In the genomic region with DNA sequence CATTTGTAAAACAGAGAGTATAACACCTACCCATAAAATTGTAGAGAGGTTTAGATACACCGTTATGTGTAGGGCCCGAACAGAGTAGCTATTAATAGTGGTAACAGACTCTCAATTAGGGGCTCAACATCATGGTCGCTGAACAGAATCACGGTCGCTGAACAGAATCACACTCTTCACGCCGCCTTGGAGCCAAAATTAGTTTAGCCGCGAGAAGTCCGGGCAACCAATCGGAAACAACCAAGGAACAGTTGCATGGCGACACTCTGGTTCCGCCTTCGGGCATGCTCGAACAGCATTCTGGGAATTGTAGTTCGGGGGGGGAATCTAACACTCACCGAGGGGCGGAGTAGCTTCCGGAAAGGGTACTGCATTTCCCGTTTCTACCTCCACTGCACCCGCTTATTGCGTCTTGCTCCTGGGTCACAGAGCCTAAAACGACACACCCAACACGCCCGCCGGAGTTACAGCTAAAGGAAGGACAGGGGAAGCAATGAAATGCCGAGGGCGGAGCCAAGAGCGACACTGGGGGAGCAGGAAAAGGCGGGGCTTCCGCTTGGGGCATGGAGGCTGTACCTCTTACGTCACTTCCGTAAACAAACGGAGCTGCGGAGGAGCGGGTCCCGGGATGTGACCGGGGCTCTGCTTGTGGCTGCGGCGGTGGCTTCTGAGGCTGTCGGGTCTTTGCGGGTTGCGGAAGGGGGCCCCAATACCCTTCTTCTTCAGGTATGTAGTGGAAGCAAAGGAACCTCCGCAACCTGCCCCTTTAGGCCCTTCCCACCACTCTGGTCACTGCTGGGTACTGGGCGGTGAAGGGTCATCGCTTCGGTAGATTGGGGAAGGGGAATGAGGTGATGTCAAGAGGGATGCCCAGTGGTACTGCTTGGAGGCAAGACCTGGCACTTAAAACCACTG, we compare ENCODE assay signal across 8 cellular contexts. TPM values are rescaled to one million over a fixed set of nuclear protein-coding genes. Genes with fewer than 3 reads are reported as not detected.
DNase-seq lines count a peak whose midpoint lies in the region; ATAC-seq and TF ChIP-seq lines count a peak whose summit lies in the region.

Gene CCDC28A, plus strand, starts transcription at position 593 of the 915 bp plus-strand sequence. CDS start 2,352 bp downstream, outside the sequence.

- H3K27me3 ChIP-seq in left lung, result no peaks in the 10 kb centered on the region

- no peak for TF ChIP-seq CTCF in C4-2B (conservative IDR thresholded peaks at IDR 0.05)
- no peak for TF ChIP-seq CTCF in left lung (IDR thresholded peaks at IDR 0.05)

- DNase-seq in NCI-H774 (lab: John Stamatoyannopoulos, UW) (peak; percentile 97), dermis blood vessel endothelial cell (peak; percentile 97), left lung (peak; percentile 93 to 94)
- DNase-seq in activated CD4-positive, alpha-beta T cell treated with anti-CD3 and anti-CD28 coated beads, Interleukin-2, amount 50 U/mL, for 4 hours, result peak; percentile 90
- peak; percentile 80 to 86 for DNase-seq in stimulated activated CD4-positive, alpha-beta T cell treated with anti-CD3 and anti-CD28 coated beads, Interleukin-2, amount 100 ng/mL, for 48 hours

- H3K27ac ChIP-seq in C4-2B (peak within 1 kb of the TSS; percentile 77), left lung (peak within 1 kb of the TSS; percentile 96 to 98)

- peak within 1 kb of the TSS; percentile 67 to 79 for H3K4me3 ChIP-seq in left lung

- H3K4me1 ChIP-seq in left lung, result peaks cover 8 to 24% of the 10 kb centered on the region in 2 donors

- peak; percentile 95 for ATAC-seq in GM19395 (IDR thresholded peaks at IDR 0.05; ENCODE audit: unreplicated experiment)
- peak; percentile 77 for ATAC-seq in HG03565 (IDR thresholded peaks at IDR 0.05; ENCODE audit: unreplicated experiment)
- ATAC-seq in left lung, result peak; percentile 99

- no peaks in the 10 kb centered on the region for H3K36me3 ChIP-seq in left lung

- intact Hi-C loops in left lung (cut with DNase I), result no loop called here

- H3K9me3 ChIP-seq in left lung, result no peaks in the 10 kb centered on the region

RNA-seq across cellular contexts. Expression of gene CCDC28A, which starts in this region (rescaled TPM):
- total RNA-seq in dermis blood vessel endothelial cell (22.1 and 23.7 TPM in 2 replicates), left lung (10 to 100 TPM; 14.0 to 28.4 TPM)

Comparison
In these comparisons a context has a peak if more than half of its experiments do, and no peak if none do; other contexts are left out.
1. Peak in every context shown above with its lines: DNase-seq, ATAC-seq, H3K4me3 ChIP-seq and H3K27ac ChIP-seq.